In the genomic region with DNA sequence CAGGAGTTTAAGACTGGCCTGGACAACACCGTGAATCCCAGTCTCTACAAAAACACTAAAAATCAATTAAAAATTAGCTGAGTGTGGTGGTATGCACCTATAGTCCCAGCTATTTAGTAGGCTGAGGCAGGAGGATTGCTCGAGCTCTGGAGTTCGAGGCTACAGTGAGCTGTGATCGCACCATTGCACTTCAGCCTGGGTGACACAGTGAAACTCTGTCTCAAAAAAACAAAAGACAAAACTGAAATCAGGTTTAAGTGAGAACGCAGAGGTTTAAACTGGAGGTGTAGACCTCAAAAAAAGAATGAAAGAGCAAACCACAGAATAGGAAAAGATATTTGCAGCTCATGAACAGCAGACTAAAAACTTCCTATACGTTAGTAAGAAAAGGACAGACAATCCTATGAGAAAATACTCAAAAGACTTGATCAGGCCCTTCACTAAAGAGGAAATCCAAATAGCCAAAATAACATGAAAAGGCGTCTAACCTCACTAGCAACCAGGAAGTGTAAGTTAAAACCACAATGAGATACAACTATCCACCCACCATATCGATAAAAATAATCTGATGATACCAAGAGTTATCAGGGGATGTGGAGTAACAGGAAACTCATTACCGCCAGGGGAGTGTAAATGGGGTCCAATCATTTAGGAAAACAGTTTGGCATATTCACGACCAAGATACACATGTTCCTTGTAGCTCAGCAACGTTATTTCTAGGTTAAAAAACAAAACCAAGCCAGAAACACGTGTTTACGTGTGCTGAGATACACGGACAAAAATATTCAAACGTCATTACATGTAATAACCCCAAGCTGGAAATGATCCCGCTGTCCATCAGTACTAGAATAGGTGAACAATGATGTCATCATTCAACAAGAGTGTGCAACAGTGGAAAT, we compare ENCODE assay signal across 1 cellular context.
TF ChIP-seq lines count a peak whose summit lies in the region.

No MANE protein-coding gene starts in this region.

TF ChIP-seq in HepG2, 621 proteins besides CTCF, POLR2A, EP300 and RAD21:
- TF ChIP-seq, protein P1, sequence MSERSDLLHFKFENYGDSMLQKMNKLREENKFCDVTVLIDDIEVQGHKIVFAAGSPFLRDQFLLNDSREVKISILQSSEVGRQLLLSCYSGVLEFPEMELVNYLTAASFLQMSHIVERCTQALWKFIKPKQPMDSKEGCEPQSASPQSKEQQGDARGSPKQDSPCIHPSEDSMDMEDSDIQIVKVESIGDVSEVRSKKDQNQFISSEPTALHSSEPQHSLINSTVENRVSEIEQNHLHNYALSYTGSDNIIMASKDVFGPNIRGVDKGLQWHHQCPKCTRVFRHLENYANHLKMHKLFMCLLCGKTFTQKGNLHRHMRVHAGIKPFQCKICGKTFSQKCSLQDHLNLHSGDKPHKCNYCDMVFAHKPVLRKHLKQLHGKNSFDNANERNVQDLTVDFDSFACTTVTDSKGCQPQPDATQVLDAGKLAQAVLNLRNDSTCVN (CRISPR knock-in tag; IDR thresholded peaks at IDR 0.05; ENCODE audit: borderline replicate concordance) = no peak
- peak; percentile 77 for TF ChIP-seq CREB1 (IDR thresholded peaks at IDR 0.05)
- no peak for TF ChIP-seq CREB1 (CRISPR knock-in tag; IDR thresholded peaks at IDR 0.05)
- peak; percentile 96 for TF ChIP-seq ATF7 (IDR thresholded peaks at IDR 0.05)
- TF ChIP-seq ATF7 (CRISPR knock-in tag; IDR thresholded peaks at IDR 0.05) = no peak
- TF ChIP-seq, protein P2, sequence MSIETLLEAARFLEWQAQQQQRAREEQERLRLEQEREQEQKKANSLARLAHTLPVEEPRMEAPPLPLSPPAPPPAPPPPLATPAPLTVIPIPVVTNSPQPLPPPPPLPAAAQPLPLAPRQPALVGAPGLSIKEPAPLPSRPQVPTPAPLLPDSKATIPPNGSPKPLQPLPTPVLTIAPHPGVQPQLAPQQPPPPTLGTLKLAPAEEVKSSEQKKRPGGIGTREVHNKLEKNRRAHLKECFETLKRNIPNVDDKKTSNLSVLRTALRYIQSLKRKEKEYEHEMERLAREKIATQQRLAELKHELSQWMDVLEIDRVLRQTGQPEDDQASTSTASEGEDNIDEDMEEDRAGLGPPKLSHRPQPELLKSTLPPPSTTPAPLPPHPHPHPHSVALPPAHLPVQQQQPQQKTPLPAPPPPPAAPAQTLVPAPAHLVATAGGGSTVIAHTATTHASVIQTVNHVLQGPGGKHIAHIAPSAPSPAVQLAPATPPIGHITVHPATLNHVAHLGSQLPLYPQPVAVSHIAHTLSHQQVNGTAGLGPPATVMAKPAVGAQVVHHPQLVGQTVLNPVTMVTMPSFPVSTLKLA (IDR thresholded peaks at IDR 0.05) = peak; percentile 88
